9 cellular contexts compared by ENCODE assay signal in genomic region chr2:149715005-149715592, GRCh38.
DNase-seq lines count a peak whose midpoint lies in the region; ATAC-seq, FAIRE-seq and TF ChIP-seq lines count a peak whose summit lies in the region.
"Had no signal": no experiment of that assay in that cellular context is flagged by ENCODE, and none has a peak within 500 bp of the region (broad histone marks: within the 10 kb centered on the region; RNA-seq: fewer than 3 reads in every experiment).

No MANE protein-coding gene starts in this region.

- POLR2A ChIA-PET in K562 (lab: Yijun Ruan, JAX): no interaction called here

- H3K27me3 ChIP-seq in K562 (ENCODE audit: control insufficient read depth in 2 of 2, insufficient read depth in 2 of 2, low read length in 2 of 2) (no peaks in the 10 kb centered on the region), sigmoid colon (no peaks in the 10 kb centered on the region), vagina (no peaks in the 10 kb centered on the region)

- no peak overlapping the region for H2AFZ ChIP-seq in K562 (ENCODE audit: low read depth, low read length)

- H3K4me3 ChIP-seq in Jurkat, Clone E6-1 (ENCODE audit: low read length): no peak overlapping the region
- H3K4me3 ChIP-seq in K562 (no peak overlapping the region), sigmoid colon (no peak overlapping the region), vagina (no peak overlapping the region)
- H3K4me3 ChIP-seq: thoracic aorta had no signal

- H3K4me2 ChIP-seq in K562 (ENCODE audit: insufficient read depth, low read length): no peak overlapping the region

- H3K27ac Mint-ChIP-seq in nephron: no peak overlapping the region

- H3K9me1 ChIP-seq in K562 (ENCODE audit: control insufficient read depth, insufficient read depth, low read length): no peaks in the 10 kb centered on the region

- 2% methylated on average over 3 of the region's 3 CpGs for WGBS in K562 (ENCODE audit: insufficient coverage, low coverage, missing lambda C conversion rate)
- 45 to 60% methylated on average over 3 of the region's 3 CpGs for WGBS in sigmoid colon, 2 donors

- no peak overlapping the region for H3K4me3 Mint-ChIP-seq in nephron

- CTCF ChIA-PET in K562 (lab: Yijun Ruan, JAX; ENCODE audit: low intra/inter-chr PET ratio): no interaction called here

- TF ChIP-seq CTCF in K562 (IDR thresholded peaks at IDR 0.05 in 2 of 3, conservative IDR thresholded peaks at IDR 0.05 in 1 of 3; ENCODE audit: insufficient read depth in 2 of 3, low read depth in 1 of 3, low read length in 3 of 3) (peak in 2 of 3 experiments; percentile 19 to 24; a peak in 1 of 6 replicates), nephron (IDR thresholded peaks at IDR 0.05; ENCODE audit: unreplicated experiment in 3 of 3) (peak; percentile 27 to 47 (median 35)), sigmoid colon (IDR thresholded peaks at IDR 0.05) (no peak), vagina (IDR thresholded peaks at IDR 0.05) (no peak)

- H3K4me1 Mint-ChIP-seq in nephron: peaks cover 15% of the 10 kb centered on the region

- H3K9me3 Mint-ChIP-seq in nephron: no peaks in the 10 kb centered on the region

- no peak overlapping the region for H3K9ac ChIP-seq in K562 (ENCODE audit: insufficient read depth in 1 of 2, low read depth in 2 of 2, low read length in 2 of 2)

- H3K27ac ChIP-seq in K562 (ENCODE audit: extremely low read depth, low read depth, low read length) (no peak overlapping the region), sigmoid colon (no peak overlapping the region), vagina (no peak overlapping the region)
- H3K27ac ChIP-seq: thoracic aorta had no signal

- H3K36me3 Mint-ChIP-seq in nephron (ENCODE audit: low read depth): no peaks in the 10 kb centered on the region

- ATAC-seq in GM18511 (IDR thresholded peaks at IDR 0.05; ENCODE audit: unreplicated experiment) (peak; percentile 77), K562 (no peak), GM19035 (IDR thresholded peaks at IDR 0.05; ENCODE audit: unreplicated experiment) (no peak)

- no peak for TF ChIP-seq POLR2A in K562 (conservative IDR thresholded peaks at IDR 0.05)
- TF ChIP-seq POLR2A in sigmoid colon (IDR thresholded peaks at IDR 0.05): no peak
- no peak for TF ChIP-seq POLR2A in vagina (IDR thresholded peaks at IDR 0.05)

- BruUV-seq in K562 (replicated peaks; lab: Mats Ljungman, UMichigan): no TSS peak

- no peak for TF ChIP-seq EP300 in K562 (IDR thresholded peaks at IDR 0.05; ENCODE audit: low read length)
- TF ChIP-seq EP300 in sigmoid colon (IDR thresholded peaks at IDR 0.05): no peak

- DNase-seq in AG08396 (ENCODE audit: low spot score) (peak; percentile 23), K562 (ENCODE audit: extremely low read depth in 1 of 4, low spot score in 3 of 4) (peak in 1 of 4 experiments; percentile 1), sigmoid colon (no peak), vagina (ENCODE audit: extremely low spot score in 2 of 2) (no peak)
- peak; percentile 2 for DNase-seq in Jurkat, Clone E6-1 (ENCODE audit: low read depth, low spot score)

- intact Hi-C loops in K562 (cut with micrococcal nuclease) (no loop called here), sigmoid colon (cut with DNase I) (no loop called here), vagina (cut with DNase I) (no loop called here)

- FAIRE-seq in K562 (lab: Jason Lieb, UNC): no peak

- H3K27me3 Mint-ChIP-seq in nephron (ENCODE audit: low read depth): no peaks in the 10 kb centered on the region

- H3K36me3 ChIP-seq in K562 (ENCODE audit: control insufficient read depth, insufficient read depth, low read length) (no peaks in the 10 kb centered on the region), sigmoid colon (no peaks in the 10 kb centered on the region), vagina (no peaks in the 10 kb centered on the region)
- H3K36me3 ChIP-seq: thoracic aorta had no signal

- H3K9me3 ChIP-seq in K562 (replicated peaks; ENCODE audit: control insufficient read depth, insufficient read depth, low read depth, low read length) (no peaks in the 10 kb centered on the region), sigmoid colon (no peaks in the 10 kb centered on the region), vagina (no peaks in the 10 kb centered on the region)
- H3K9me3 ChIP-seq: thoracic aorta had no signal

- H3K4me1 ChIP-seq in K562 (replicated peaks in 1 of 2; ENCODE audit: control insufficient read depth in 2 of 2, insufficient read depth in 2 of 2, low read length in 2 of 2) (no peaks in the 10 kb centered on the region), sigmoid colon (no peaks in the 10 kb centered on the region), vagina (no peaks in the 10 kb centered on the region)

- no peaks in the 10 kb centered on the region for H3K79me2 ChIP-seq in K562 (ENCODE audit: control insufficient read depth, insufficient read depth, low read length)

- peak in 1 of 2 experiments; percentile 29; a peak in 1 of 4 replicates for TF ChIP-seq RAD21 in K562 (CRISPR knock-in tag; conservative IDR thresholded peaks at IDR 0.05 in 1 of 2, IDR thresholded peaks at IDR 0.05 in 1 of 2)

- in situ Hi-C loops in K562 (cut with MboI): no loop called here

- no peaks in the 10 kb centered on the region for H4K20me1 ChIP-seq in K562 (replicated peaks; ENCODE audit: control insufficient read depth, insufficient read depth, low read length)

TF ChIP-seq in K562, 482 proteins besides CTCF, POLR2A, EP300 and RAD21:
- TF ChIP-seq ZSCAN32 (CRISPR knock-in tag; IDR thresholded peaks at IDR 0.05): 0 out of 2 replicates have a peak, but pooled peaks have one; percentile 8
- TF ChIP-seq ZNF512 (tag; IDR thresholded peaks at IDR 0.05): no peak

Comparison
In these comparisons a context has a peak if more than half of its experiments do, and no peak if none do; other contexts are left out.
1. DNase-seq: peak in AG08396 (single experiment) and Jurkat, Clone E6-1 (single experiment); none in sigmoid colon (single experiment) and vagina (0 of 2).
2. CTCF ChIP-seq: peak in K562 (2 of 3) and nephron (3 of 3); none in sigmoid colon (0 of 4) and vagina (0 of 3).